In genomic region chr22:43998865-43999264, GRCh38 we compare ENCODE assay signal across 20 cellular contexts. TPM values are rescaled to one million over a fixed set of nuclear protein-coding genes. Genes with fewer than 3 reads are reported as not detected.
DNase-seq lines count a peak whose midpoint lies in the region; ATAC-seq and TF ChIP-seq lines count a peak whose summit lies in the region.
"Had no signal": no experiment of that assay in that cellular context is flagged by ENCODE, and none has a peak within 500 bp of the region (broad histone marks: within the 10 kb centered on the region; RNA-seq: fewer than 3 reads in every experiment).

No MANE protein-coding gene starts in this region.

- TF ChIP-seq CTCF in left ventricle myocardium inferior (IDR thresholded peaks at IDR 0.05; ENCODE audit: borderline replicate concordance) (no peak), nephron (IDR thresholded peaks at IDR 0.05; ENCODE audit: unreplicated experiment in 3 of 3) (no peak), upper lobe of right lung (IDR thresholded peaks at IDR 0.05) (no peak), HFFc6 (IDR thresholded peaks at IDR 0.05) (no peak)

- no peaks in the 10 kb centered on the region for H3K9me3 Mint-ChIP-seq in nephron
- no peaks in the 10 kb centered on the region for H3K9me3 Mint-ChIP-seq in HFFc6

- H3K4me3 ChIP-seq in left ventricle myocardium inferior (peak overlapping the region; percentile 51), upper lobe of right lung (no peak overlapping the region)
- H3K4me3 ChIP-seq: HAP-1 had no signal

- H3K27me3 Mint-ChIP-seq in nephron (ENCODE audit: low read depth) (peaks cover 10% of the 10 kb centered on the region), HFFc6 (ENCODE audit: insufficient read depth) (no peaks in the 10 kb centered on the region; the same call in 1 of the 2 replicates)

- peaks cover 56% of the 10 kb centered on the region for H3K36me3 Mint-ChIP-seq in nephron (ENCODE audit: low read depth)
- peaks cover 22% of the 10 kb centered on the region for H3K36me3 Mint-ChIP-seq in HFFc6 (ENCODE audit: low read depth)

- peaks cover 61% of the 10 kb centered on the region for H3K4me1 ChIP-seq in left ventricle myocardium inferior
- H3K4me1 ChIP-seq in upper lobe of right lung: no peaks in the 10 kb centered on the region
- H3K4me1 ChIP-seq: HAP-1 had no signal

- H3K4me3 Mint-ChIP-seq in nephron: peak overlapping the region in 1 of 3 experiments; percentile 50
- H3K4me3 Mint-ChIP-seq in HFFc6: no peak overlapping the region; the same call in 1 of the 2 replicates
- H3K4me3 Mint-ChIP-seq: CD14-positive monocyte had no signal

- H3K36me3 ChIP-seq in left ventricle myocardium inferior (peaks cover 36% of the 10 kb centered on the region), upper lobe of right lung (peaks cover 36% of the 10 kb centered on the region)

- H3K27ac ChIP-seq in left ventricle myocardium inferior (replicated peaks): peak overlapping the region; percentile 88
- no peak overlapping the region for H3K27ac ChIP-seq in upper lobe of right lung
- H3K27ac ChIP-seq: 22Rv1 had no signal

- ATAC-seq in upper lobe of right lung (no peak), HG02970 (IDR thresholded peaks at IDR 0.05; ENCODE audit: low FRiP score, unreplicated experiment) (no peak)

- H3K9me3 ChIP-seq in left ventricle myocardium inferior (replicated peaks) (no peaks in the 10 kb centered on the region), upper lobe of right lung (no peaks in the 10 kb centered on the region)
- H3K9me3 ChIP-seq: HAP-1 had no signal

- peak overlapping the region; percentile 57 to 89 (median 69) for H3K27ac Mint-ChIP-seq in nephron
- H3K27ac Mint-ChIP-seq in HFFc6: no peak overlapping the region

- H3K27me3 ChIP-seq in left ventricle myocardium inferior (ENCODE audit: low read depth): no peaks in the 10 kb centered on the region
- no peaks in the 10 kb centered on the region for H3K27me3 ChIP-seq in upper lobe of right lung

- peak; percentile 5 for DNase-seq in activated effector memory CD4-positive, alpha-beta T cell treated with anti-CD3 and anti-CD28 coated beads, Interleukin-2, amount 50 U/mL, for 16 hours
- no peak for DNase-seq in activated effector memory CD4-positive, alpha-beta T cell treated with Interleukin-2 at 50 U/mL for 16 hours
- peak; percentile 62 for DNase-seq in left ventricle myocardium inferior
- DNase-seq in upper lobe of right lung: peak; percentile 21
- DNase-seq in NCI-H2196 treated with DMSO at 0.1 percent for 48 hours (lab: John Stamatoyannopoulos, UW; ENCODE audit: unreplicated experiment): no peak
- no peak for DNase-seq in HFFc6
- DNase-seq: COR-L47, DMS 273 treated with DMSO at 0.1 percent for 48 hours, DND-41, IMR-90, NCI-H1417, NCI-H187 treated with DMSO at 0.1 percent for 48 hours, NCI-H226, NCI-H524, NCI-H82 had no signal

- peaks cover 47% of the 10 kb centered on the region for H3K4me1 Mint-ChIP-seq in nephron
- H3K4me1 Mint-ChIP-seq in HFFc6 (ENCODE audit: low read depth): no peaks in the 10 kb centered on the region

- intact Hi-C loops in left ventricle myocardium inferior (cut with micrococcal nuclease) (no loop called here), upper lobe of right lung (cut with DNase I) (no loop called here)

RNA-seq across cellular contexts. Expression of gene PARVB, which starts 25.2 kb away (rescaled TPM):
- total RNA-seq in left ventricle myocardium inferior (155 TPM), upper lobe of right lung (49.3 TPM)
- total RNA-seq in HFFc6 (2021; fragmentation: NEBNext Ultra II Directional; extraction: Animal tissue kit (Norgen Biotek cat#: 25700)): 10 to 100 TPM; 36.5 to 44.2 (median 38.9) TPM

RNA-seq across cellular contexts. Expression of gene SAMM50, which starts 43.6 kb away (rescaled TPM):
- total RNA-seq in left ventricle myocardium inferior (72.0 TPM), upper lobe of right lung (25.7 TPM)
- total RNA-seq in HFFc6 (2021; fragmentation: NEBNext Ultra II Directional; extraction: Animal tissue kit (Norgen Biotek cat#: 25700)): 10 to 100 TPM; 51.6 to 57.2 (median 53.3) TPM

Comparison
In these comparisons a context has a peak if more than half of its experiments do, and no peak if none do; other contexts are left out.
1. DNase-seq: peak in activated effector memory CD4-positive, alpha-beta T cell treated with anti-CD3 and anti-CD28 coated beads, Interleukin-2, amount 50 U/mL, for 16 hours (single experiment), left ventricle myocardium inferior (single experiment) and upper lobe of right lung (single experiment); none in activated effector memory CD4-positive, alpha-beta T cell treated with Interleukin-2 at 50 U/mL for 16 hours (single experiment), NCI-H2196 treated with DMSO at 0.1 percent for 48 hours (single experiment) and HFFc6 (single experiment).